Comparison of ENCODE assay signal across 1 cellular context in genomic region chr19:45816236-45817009, GRCh38.
TF ChIP-seq lines count a peak whose summit lies in the region.

No MANE protein-coding gene starts in this region.

TF ChIP-seq in endothelial cell of umbilical vein, 7 proteins besides CTCF, POLR2A, EP300 and RAD21:
- no peak for TF ChIP-seq FOS (IDR thresholded peaks at IDR 0.05; ENCODE audit: borderline replicate concordance, insufficient read depth, low read length)
- TF ChIP-seq EZH2 (IDR thresholded peaks at IDR 0.05; ENCODE audit: borderline replicate concordance, low read depth, low read length, severe bottlenecking), result no peak
- TF ChIP-seq JUN (IDR thresholded peaks at IDR 0.05; ENCODE audit: borderline replicate concordance, insufficient read depth, insufficient read length, low read depth), result no peak
- no peak for TF ChIP-seq POLR2AphosphoS5 (IDR thresholded peaks at IDR 0.05; ENCODE audit: insufficient read depth, low read depth, low read length)
- no peak for TF ChIP-seq MAX (IDR thresholded peaks at IDR 0.05; ENCODE audit: insufficient read depth, insufficient read length)
- no peak for TF ChIP-seq MYC (IDR thresholded peaks at IDR 0.05; ENCODE audit: low read depth, low read length)
- no peak for TF ChIP-seq GATA2 (IDR thresholded peaks at IDR 0.05; ENCODE audit: insufficient read depth, insufficient read length, low read depth, low read length)
TF ChIP-seq in endothelial cell of umbilical vein: peak in this region for 0.
